Comparison of ENCODE assay signal across 22 cellular contexts in genomic region chr4:89587364-89587763, GRCh38.
DNase-seq lines count a peak whose midpoint lies in the region; ATAC-seq and TF ChIP-seq lines count a peak whose summit lies in the region.
"Had no signal": no experiment of that assay in that cellular context is flagged by ENCODE, and none has a peak within 500 bp of the region (broad histone marks: within the 10 kb centered on the region; RNA-seq: fewer than 3 reads in every experiment).

No MANE protein-coding gene starts in this region.

- H3K27ac ChIP-seq in OCI-LY3 (ENCODE audit: low read length) = no peak overlapping the region
- H3K27ac ChIP-seq: 22Rv1; A549; BLaER1; BLaER1 treated with 17β-estradiol and CSF1 and Interleukin-3, amounts not matched to agents 10 nM and 100 nM; C4-2B had no signal

- no peak for ATAC-seq in GM18520 (IDR thresholded peaks at IDR 0.05; ENCODE audit: unreplicated experiment)
- ATAC-seq: A549; CD8-positive, alpha-beta T cell had no signal

- no peaks in the 10 kb centered on the region for H4K20me1 ChIP-seq in OCI-LY3 (ENCODE audit: insufficient read depth, low read length)
- H4K20me1 ChIP-seq: BLaER1; BLaER1 treated with 17β-estradiol and CSF1 and Interleukin-3, amounts not matched to agents 10 nM and 100 nM had no signal

- H3K4me2 ChIP-seq in OCI-LY3 (ENCODE audit: low read length) = peak overlapping the region; percentile 3; the same call in 1 of the 2 replicates
- H3K4me2 ChIP-seq: A549; BLaER1; BLaER1 treated with 17β-estradiol and CSF1 and Interleukin-3, amounts not matched to agents 10 nM and 100 nM had no signal

- H3K4me1 ChIP-seq in OCI-LY3 (ENCODE audit: low read length) = no peaks in the 10 kb centered on the region
- H3K4me1 ChIP-seq: A549, BE2C, Caco-2 had no signal

- H2AFZ ChIP-seq in OCI-LY3 (ENCODE audit: low read depth, low read length) = no peak overlapping the region; the same call in 1 of the 2 replicates

- H3K79me2 ChIP-seq in OCI-LY3 (ENCODE audit: low read length) = no peaks in the 10 kb centered on the region

- no peak overlapping the region for H3K4me3 ChIP-seq in OCI-LY3 (ENCODE audit: low read length)
- H3K4me3 ChIP-seq: A549; BLaER1; BLaER1 treated with 17β-estradiol and CSF1 and Interleukin-3, amounts not matched to agents 10 nM and 100 nM had no signal

- peak; percentile 61 for DNase-seq in putamen (ENCODE audit: low spot score)
- no peak for DNase-seq in hypothalamus (lab: John Stamatoyannopoulos, UW)
- DNase-seq: 8988T; BE2C; C1 segment of cervical spinal cord; Caco-2; Calu3; CD4-positive, alpha-beta T cell; CD8-positive, alpha-beta memory T cell; CD8-positive, alpha-beta T cell; DMS 273 treated with DMSO at 0.1 percent for 48 hours; DMS79; DMS79 treated with DMSO at 0.1 percent for 48 hours; DND-41; EL had no signal

- H3K9me3 ChIP-seq in OCI-LY3 (ENCODE audit: insufficient read depth, low read length) = no peaks in the 10 kb centered on the region
- H3K9me3 ChIP-seq: A549, BE2C, BLaER1, Caco-2 had no signal

- no peaks in the 10 kb centered on the region for H3K36me3 ChIP-seq in OCI-LY3 (replicated peaks; ENCODE audit: low read depth, low read length)
- H3K36me3 ChIP-seq: BE2C; BLaER1; BLaER1 treated with 17β-estradiol and CSF1 and Interleukin-3, amounts not matched to agents 10 nM and 100 nM had no signal

- H3K9ac ChIP-seq in OCI-LY3 (ENCODE audit: low read length) = no peak overlapping the region
- H3K9ac ChIP-seq: BLaER1; BLaER1 treated with 17β-estradiol and CSF1 and Interleukin-3, amounts not matched to agents 10 nM and 100 nM had no signal

- H3K27me3 ChIP-seq in OCI-LY3 (ENCODE audit: low read depth, low read length) = no peaks in the 10 kb centered on the region
- H3K27me3 ChIP-seq: BE2C; BLaER1; BLaER1 treated with 17β-estradiol and CSF1 and Interleukin-3, amounts not matched to agents 10 nM and 100 nM had no signal

- no peak for TF ChIP-seq CTCF in OCI-LY3 (IDR thresholded peaks at IDR 0.05; ENCODE audit: low read depth, low read length)
